14 cellular contexts compared by ENCODE assay signal in the genomic region with DNA sequence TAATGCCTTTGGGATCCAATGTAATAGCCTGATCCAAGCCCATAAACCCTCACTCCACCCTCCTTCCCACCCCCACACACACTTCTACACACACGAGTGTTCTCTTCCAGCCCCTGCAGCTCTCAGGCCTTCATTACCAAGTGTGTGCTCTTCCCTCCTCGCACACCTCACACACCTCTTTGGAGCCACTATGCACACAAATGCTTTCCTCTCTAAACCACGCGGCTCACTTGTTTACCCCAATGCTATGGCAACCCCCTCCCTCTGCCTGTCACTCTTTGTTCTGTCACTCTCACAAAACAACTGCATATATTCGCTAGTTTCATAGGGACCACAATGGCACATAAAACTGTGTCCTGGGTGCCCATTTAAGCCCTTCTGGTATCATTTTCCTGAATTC. TPM values are rescaled to one million over a fixed set of nuclear protein-coding genes. Genes with fewer than 3 reads are reported as not detected.
A peak's percentile ranks its signal among the peaks of the same experiment; 100 is the strongest.
DNase-seq lines count a peak whose midpoint lies in the region; ATAC-seq and TF ChIP-seq lines count a peak whose summit lies in the region.
"Had no signal": no experiment of that assay in that cellular context is flagged by ENCODE, and none has a peak within 500 bp of the region (broad histone marks: within the 10 kb centered on the region; RNA-seq: fewer than 3 reads in every experiment).

No MANE protein-coding gene starts in this region.

- WGBS in mammary epithelial cell (ENCODE audit: low coverage, missing lambda C conversion rate) = 100% methylated on average over 5 of the region's 5 CpGs
- WGBS in upper lobe of left lung, 2 donors = 49 to 59% methylated on average over 5 of the region's 5 CpGs
- WGBS in esophagus muscularis mucosa = 73% methylated on average over 5 of the region's 5 CpGs

- in situ Hi-C loops in mammary epithelial cell (cut with MboI; ENCODE audit: low sequenced_read_pairs in 2 of 2) = no loop called here

- peak; percentile 45 to 77 for ATAC-seq in upper lobe of left lung (ENCODE audit: low FRiP score in 2 of 2)
- no peak for ATAC-seq in HG03135 (IDR thresholded peaks at IDR 0.05; ENCODE audit: unreplicated experiment)
- ATAC-seq: right cardiac atrium had no signal

- no peak for TF ChIP-seq POLR2A in upper lobe of left lung (IDR thresholded peaks at IDR 0.05)
- no peak for TF ChIP-seq POLR2A in esophagus muscularis mucosa (IDR thresholded peaks at IDR 0.05; ENCODE audit: low read depth)

- H3K79me2 ChIP-seq in mammary epithelial cell (ENCODE audit: insufficient read depth, low read length) (peaks cover 87% of the 10 kb centered on the region), osteoblast (ENCODE audit: insufficient read depth, low read length) (peaks cover 88% of the 10 kb centered on the region)

- H3K27me3 ChIP-seq in mammary epithelial cell (ENCODE audit: insufficient read depth, low read length) (no peaks in the 10 kb centered on the region), upper lobe of left lung (no peaks in the 10 kb centered on the region), esophagus muscularis mucosa (no peaks in the 10 kb centered on the region), osteoblast (ENCODE audit: insufficient read depth, low read length) (no peaks in the 10 kb centered on the region)
- H3K27me3 ChIP-seq: adrenal gland, esophagus squamous epithelium, heart right ventricle had no signal

- H2AFZ ChIP-seq in mammary epithelial cell (ENCODE audit: low read depth, low read length) (no peak overlapping the region), osteoblast (ENCODE audit: low read length) (no peak overlapping the region)

- CTCF ChIA-PET in MCF 10A (lab: Yijun Ruan, JAX) = no interaction called here
- CTCF ChIA-PET in mammary epithelial cell (lab: Charles Lee; ENCODE audit: low non-redundant PET) = no interaction called here

- no peaks in the 10 kb centered on the region for H3K27me3 Mint-ChIP-seq in MCF 10A (ENCODE audit: insufficient read depth, unreplicated experiment)
- no peaks in the 10 kb centered on the region for H3K27me3 Mint-ChIP-seq in T-helper 2 cell treated with Interferon-gamma antibody and Interleukin-4, amounts not matched to agents 5 μg/mL and 100 μg/mL, for 36 hours (ENCODE audit: low read depth)

- no peaks in the 10 kb centered on the region for H3K36me3 ChIP-seq in mammary epithelial cell (ENCODE audit: insufficient read depth, low read length)
- H3K36me3 ChIP-seq in upper lobe of left lung = no peaks in the 10 kb centered on the region
- H3K36me3 ChIP-seq in esophagus muscularis mucosa = no peaks in the 10 kb centered on the region
- H3K36me3 ChIP-seq in osteoblast (ENCODE audit: insufficient read depth, low read length) = no peaks in the 10 kb centered on the region
- H3K36me3 ChIP-seq: adrenal gland had no signal

- H3K27ac Mint-ChIP-seq in MCF 10A (ENCODE audit: low read depth, unreplicated experiment) = peak overlapping the region; percentile 13
- peak overlapping the region; percentile 17 for H3K27ac Mint-ChIP-seq in T-helper 2 cell treated with Interferon-gamma antibody and Interleukin-4, amounts not matched to agents 5 μg/mL and 100 μg/mL, for 36 hours

- H3K9me3 Mint-ChIP-seq in MCF 10A (ENCODE audit: unreplicated experiment) = no peaks in the 10 kb centered on the region
- H3K9me3 Mint-ChIP-seq in T-helper 2 cell treated with Interferon-gamma antibody and Interleukin-4, amounts not matched to agents 5 μg/mL and 100 μg/mL, for 36 hours = no peaks in the 10 kb centered on the region

- H3K36me3 Mint-ChIP-seq in MCF 10A (ENCODE audit: insufficient read depth, unreplicated experiment) = no peaks in the 10 kb centered on the region
- peaks cover 22% of the 10 kb centered on the region for H3K36me3 Mint-ChIP-seq in T-helper 2 cell treated with Interferon-gamma antibody and Interleukin-4, amounts not matched to agents 5 μg/mL and 100 μg/mL, for 36 hours (ENCODE audit: low read depth)

- intact Hi-C loops in MCF 10A (cut with micrococcal nuclease) = no loop called here
- intact Hi-C loops in mammary epithelial cell (cut with micrococcal nuclease) = no loop called here
- intact Hi-C loops in esophagus muscularis mucosa (cut with DNase I) = no loop called here

- dilution Hi-C loops in mammary epithelial cell (cut with HindIII; ENCODE audit: low sequenced_read_pairs) = no loop called here

- BruUV-seq in MCF 10A (replicated peaks; lab: Mats Ljungman, UMichigan) = no TSS peak
- BruUV-seq in mammary epithelial cell (replicated peaks; lab: Mats Ljungman, UMichigan) = no TSS peak

- H3K9ac ChIP-seq in mammary epithelial cell (ENCODE audit: insufficient read depth, low read length) = no peak overlapping the region

- no peak overlapping the region for H3K4me3 Mint-ChIP-seq in MCF 10A (ENCODE audit: unreplicated experiment)
- H3K4me3 Mint-ChIP-seq in T-helper 2 cell treated with Interferon-gamma antibody and Interleukin-4, amounts not matched to agents 5 μg/mL and 100 μg/mL, for 36 hours = no peak overlapping the region

- H3K27ac ChIP-seq in mammary epithelial cell (ENCODE audit: insufficient read depth, low read depth, low read length) (no peak overlapping the region), upper lobe of left lung (no peak overlapping the region), esophagus muscularis mucosa (replicated peaks in 1 of 4) (no peak overlapping the region), osteoblast (ENCODE audit: low read depth, low read length) (no peak overlapping the region)
- H3K27ac ChIP-seq: adrenal gland, esophagus squamous epithelium, heart right ventricle, HL-60 had no signal

- peaks cover 5% of the 10 kb centered on the region for H3K4me1 ChIP-seq in mammary epithelial cell (ENCODE audit: insufficient read depth, low read length)
- peaks cover 0 to 35% (median 9%) of the 10 kb centered on the region in 4 donors for H3K4me1 ChIP-seq in upper lobe of left lung
- H3K4me1 ChIP-seq in esophagus muscularis mucosa = peaks cover 0 to 30% (median 13%) of the 10 kb centered on the region in 4 donors
- no peaks in the 10 kb centered on the region for H3K4me1 ChIP-seq in osteoblast (ENCODE audit: insufficient read depth, low read length)

- POLR2A ChIA-PET in MCF 10A (lab: Yijun Ruan, JAX) = interaction anchor here (0.5 to 0.6 kb wide), 3 partner anchors 9 to 249 kb away, joined by 3 to 4 read pairs (median 3); a partner anchor contains a TSS

- peaks cover 13% of the 10 kb centered on the region for H3K4me1 Mint-ChIP-seq in MCF 10A (ENCODE audit: insufficient read depth, unreplicated experiment)
- H3K4me1 Mint-ChIP-seq in T-helper 2 cell treated with Interferon-gamma antibody and Interleukin-4, amounts not matched to agents 5 μg/mL and 100 μg/mL, for 36 hours (ENCODE audit: low read depth) = peaks cover 35% of the 10 kb centered on the region

- no peak overlapping the region for H3K4me2 ChIP-seq in mammary epithelial cell (ENCODE audit: insufficient read depth, low read depth, low read length)
- no peak overlapping the region for H3K4me2 ChIP-seq in osteoblast (ENCODE audit: insufficient read depth, low read length)

- DNase-seq in MCF 10A (ENCODE audit: unreplicated experiment) = no peak
- no peak for DNase-seq in mammary epithelial cell
- DNase-seq in T-helper 2 cell treated with Interferon-gamma antibody and Interleukin-4, amounts not matched to agents 5 μg/mL and 100 μg/mL, for 36 hours (ENCODE audit: low spot score) = no peak
- DNase-seq in iPS-NIHi11 (ENCODE audit: low spot score) = peak; percentile 44
- peak in 1 of 2 donors; percentile 29 for DNase-seq in upper lobe of left lung
- no peak for DNase-seq in esophagus muscularis mucosa (ENCODE audit: extremely low spot score)
- no peak for DNase-seq in osteoblast (ENCODE audit: insufficient read length, low spot score, missing footprints)
- DNase-seq: adrenal gland, esophagus squamous epithelium, heart right ventricle, NCI-H1930 had no signal

- H3K4me3 ChIP-seq in mammary epithelial cell (replicated peaks in 1 of 3; ENCODE audit: insufficient read depth in 1 of 3, low read depth in 2 of 3, low read length in 3 of 3) (no peak overlapping the region), upper lobe of left lung (no peak overlapping the region), esophagus muscularis mucosa (no peak overlapping the region), osteoblast (ENCODE audit: insufficient read depth, low read length) (no peak overlapping the region)
- H3K4me3 ChIP-seq: adrenal gland, esophagus squamous epithelium, heart right ventricle had no signal

- H4K20me1 ChIP-seq in mammary epithelial cell (ENCODE audit: insufficient read depth, low read length) = no peaks in the 10 kb centered on the region
- H4K20me1 ChIP-seq in osteoblast (ENCODE audit: insufficient read depth, low read length) = peaks cover 31% of the 10 kb centered on the region

- no peak for TF ChIP-seq EP300 in upper lobe of left lung (IDR thresholded peaks at IDR 0.05)
- TF ChIP-seq EP300 in esophagus muscularis mucosa (IDR thresholded peaks at IDR 0.05) = no peak

- H3K9me3 ChIP-seq in mammary epithelial cell (replicated peaks; ENCODE audit: insufficient read depth, low read length) (no peaks in the 10 kb centered on the region), upper lobe of left lung (no peaks in the 10 kb centered on the region), esophagus muscularis mucosa (no peaks in the 10 kb centered on the region), osteoblast (ENCODE audit: low read depth, low read length) (no peaks in the 10 kb centered on the region)
- H3K9me3 ChIP-seq: adrenal gland, esophagus squamous epithelium had no signal

- TF ChIP-seq CTCF in MCF 10A (IDR thresholded peaks at IDR 0.05; ENCODE audit: unreplicated experiment) (no peak), mammary epithelial cell (conservative IDR thresholded peaks at IDR 0.05 in 1 of 2, IDR thresholded peaks at IDR 0.05 in 1 of 2; ENCODE audit: extremely low read depth in 1 of 2, insufficient read depth in 1 of 2, low read depth in 1 of 2, low read length in 2 of 2) (no peak), upper lobe of left lung (IDR thresholded peaks at IDR 0.05) (no peak), esophagus muscularis mucosa (IDR thresholded peaks at IDR 0.05) (no peak), osteoblast (IDR thresholded peaks at IDR 0.05; ENCODE audit: extremely low read depth, low read depth, low read length) (no peak)

RNA-seq across cellular contexts. Expression of a gene that starts 35.1 kb away (rescaled TPM):
- total RNA-seq in MCF 10A (2022) (46.4 and 49.7 TPM in 2 replicates), mammary epithelial cell (10 to 100 TPM; 27.2 to 50.3 TPM), upper lobe of left lung (10 to 100 TPM; 10.1 to 42.4 (median 34.5) TPM), esophagus muscularis mucosa (10 to 100 TPM; 26.3 to 30.7 (median 30.2) TPM), osteoblast (25.6 and 29.3 TPM in 2 replicates)
- 18.3 TPM for polyA plus RNA-seq in mammary epithelial cell
- polyA minus RNA-seq in mammary epithelial cell = 50.9 TPM
